ENCODE assay signal across 24 cellular contexts in genomic region chr1:1527092-1527816, GRCh38. TPM values are rescaled to one million over a fixed set of nuclear protein-coding genes. Genes with fewer than 3 reads are reported as not detected.
"Had no signal": no experiment of that assay in that cellular context is flagged by ENCODE, and none has a peak within 500 bp of the region (broad histone marks: within the 10 kb centered on the region; RNA-seq: fewer than 3 reads in every experiment).

No MANE protein-coding gene starts in this region.

- H3K27me3 ChIP-seq: ascending aorta, body of pancreas had no signal

- H3K4me1 ChIP-seq: ascending aorta, body of pancreas had no signal

- H3K27ac ChIP-seq: ascending aorta, body of pancreas, SK-N-MC had no signal

- H3K4me3 ChIP-seq: ascending aorta, body of pancreas, SK-N-MC had no signal

- DNase-seq: activated CD4-positive, alpha-beta T cell treated with anti-CD3 and anti-CD28 coated beads for 48 hours; activated CD4-positive, alpha-beta T cell treated with anti-CD3 and anti-CD28 coated beads, Interleukin-2, amount 50 U/mL, for 4 hours; activated CD8-positive, alpha-beta memory T cell treated with anti-CD3 and anti-CD28 coated beads, Interleukin-2, amount 50 U/mL, for 48 hours; activated CD8-positive, alpha-beta T cell treated with anti-CD3 and anti-CD28 coated beads, Interleukin-2, amount 10 ng/mL, durations not matched to agents 7 days and 5 days; activated naive CD4-positive, alpha-beta T cell treated with anti-CD3 and anti-CD28 coated beads, Interleukin-2, amount 50 U/mL, for 16 hours; activated naive CD8-positive, alpha-beta T cell treated with anti-CD3 and anti-CD28 coated beads, Interleukin-2, amount 10 ng/mL, durations not matched to agents 7 days and 5 days; activated T-cell treated with anti-CD3 and anti-CD28 coated beads, Interleukin-2, amount 50 U/mL, for 1 hour; body of pancreas; central memory CD4-positive, alpha-beta T cell; Karpas-422; MM.1S; NCI-H1105; NCI-H1436; NCI-H1694 treated with DMSO at 0.1 percent for 48 hours; NCI-H2029 treated with DMSO at 0.1 percent for 48 hours; NCI-H345; NCI-H510A; NCI-H526 treated with DMSO at 0.1 percent for 48 hours; NCI-H82; OCI-M1; RPMI8226; SW 1271 had no signal

- H3K9me3 ChIP-seq: body of pancreas had no signal

RNA-seq across cellular contexts. Expression of gene TMEM240, which starts 13.2 kb away (rescaled TPM):
- total RNA-seq: ascending aorta had no signal
